In the genomic region with DNA sequence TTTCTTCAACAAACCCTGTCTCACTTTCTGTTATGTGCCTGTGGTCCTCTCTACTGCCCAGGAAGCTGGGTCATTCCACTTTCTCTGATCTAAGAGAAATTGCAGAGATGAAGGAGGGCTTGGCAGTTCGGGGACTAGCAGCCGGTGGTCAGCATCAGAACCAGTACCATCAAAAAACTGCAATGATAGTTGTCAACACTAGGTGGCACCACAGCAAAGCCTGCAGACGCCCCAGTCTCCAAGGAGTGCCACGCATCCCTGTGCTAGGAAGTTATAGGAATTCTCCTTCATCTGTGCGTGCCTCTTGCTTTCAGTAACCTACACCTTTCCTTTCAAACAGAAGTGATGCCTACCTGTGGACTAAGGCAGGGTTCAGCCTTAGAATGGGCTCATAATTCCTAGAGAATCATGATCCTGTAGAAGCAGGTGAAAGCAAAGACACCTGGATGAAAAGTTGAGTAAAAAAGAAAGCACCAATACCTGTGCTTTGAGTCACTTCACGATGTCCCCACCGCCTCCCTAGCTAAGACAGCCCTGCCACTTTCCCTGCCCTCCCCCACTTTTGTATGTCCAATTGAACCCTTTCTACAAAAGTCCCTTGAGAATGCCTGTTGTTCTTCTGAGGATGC, we compare ENCODE assay signal across 8 cellular contexts.
DNase-seq lines count a peak whose midpoint lies in the region; ATAC-seq, FAIRE-seq and TF ChIP-seq lines count a peak whose summit lies in the region.

No MANE protein-coding gene starts in this region.

- FAIRE-seq in GM18507 (lab: Jason Lieb, UNC): peak; percentile 59

- peak; percentile 89 for TF ChIP-seq CTCF in AG10803 (conservative IDR thresholded peaks at IDR 0.05; ENCODE audit: low read length)

- DNase-seq in AG10803 (ENCODE audit: low read depth) (peak; percentile 51), GM18507 (ENCODE audit: extremely low spot score, insufficient read length, low read depth) (no peak), MG63 (peak; percentile 7), glomerular visceral epithelial cell (ENCODE audit: extremely low spot score) (peak; percentile 68), pons (ENCODE audit: low spot score) (peak; percentile 68), cortex of kidney (lab: John Stamatoyannopoulos, UW) (no peak)
- peak; percentile 17 for DNase-seq in activated CD4-positive, alpha-beta memory T cell treated with anti-CD3 and anti-CD28 coated beads for 36 hours

- no peak for ATAC-seq in GM21717 (IDR thresholded peaks at IDR 0.05; ENCODE audit: unreplicated experiment)

- CTCF ChIA-PET in activated CD4-positive, alpha-beta memory T cell treated with anti-CD3 and anti-CD28 coated beads for 36 hours (lab: Charles Lee): interaction anchor here (1.1 to 2.0 kb wide), 4 partner anchors 8 to 95 kb away, joined by 3 to 11 read pairs (median 4); no protein-coding TSS in a partner anchor

- no peaks in the 10 kb centered on the region for H3K4me1 Mint-ChIP-seq in activated CD4-positive, alpha-beta memory T cell treated with anti-CD3 and anti-CD28 coated beads for 36 hours (ENCODE audit: low read depth)

- H3K27ac Mint-ChIP-seq in activated CD4-positive, alpha-beta memory T cell treated with anti-CD3 and anti-CD28 coated beads for 36 hours: no peak overlapping the region

- H3K9me3 Mint-ChIP-seq in activated CD4-positive, alpha-beta memory T cell treated with anti-CD3 and anti-CD28 coated beads for 36 hours: no peaks in the 10 kb centered on the region

- no peaks in the 10 kb centered on the region; the same call in 1 of the 2 replicates for H3K27me3 ChIP-seq in MG63

- POLR2A ChIA-PET in activated CD4-positive, alpha-beta memory T cell treated with anti-CD3 and anti-CD28 coated beads for 36 hours (lab: Charles Lee): no interaction called here

- no peak overlapping the region for H3K4me3 Mint-ChIP-seq in activated CD4-positive, alpha-beta memory T cell treated with anti-CD3 and anti-CD28 coated beads for 36 hours

- H3K4me3 ChIP-seq in AG10803 (ENCODE audit: low read length) (no peak overlapping the region), MG63 (no peak overlapping the region)

- H3K9me3 ChIP-seq in MG63: no peaks in the 10 kb centered on the region

- no peaks in the 10 kb centered on the region for H3K36me3 ChIP-seq in MG63

- no peaks in the 10 kb centered on the region for H3K36me3 Mint-ChIP-seq in activated CD4-positive, alpha-beta memory T cell treated with anti-CD3 and anti-CD28 coated beads for 36 hours

- intact Hi-C loops in activated CD4-positive, alpha-beta memory T cell treated with anti-CD3 and anti-CD28 coated beads for 36 hours (cut with micrococcal nuclease): loop anchor here (5.0 kb wide), 1 partner anchor 819 kb away; no protein-coding TSS in a partner anchor

- H3K27me3 Mint-ChIP-seq in activated CD4-positive, alpha-beta memory T cell treated with anti-CD3 and anti-CD28 coated beads for 36 hours: peaks cover 2% of the 10 kb centered on the region

Comparison
In these comparisons a context has a peak if more than half of its experiments do, and no peak if none do; other contexts are left out.
1. DNase-seq: peak in AG10803 (single experiment), MG63 (single experiment), activated CD4-positive, alpha-beta memory T cell treated with anti-CD3 and anti-CD28 coated beads for 36 hours (single experiment), glomerular visceral epithelial cell (single experiment) and pons (single experiment); none in GM18507 (single experiment) and cortex of kidney (single experiment).